In genomic region chr3:32959370-32959769, GRCh38 we compare ENCODE assay signal across 15 cellular contexts.
DNase-seq lines count a peak whose midpoint lies in the region; ATAC-seq and TF ChIP-seq lines count a peak whose summit lies in the region.
"Had no signal": no experiment of that assay in that cellular context is flagged by ENCODE, and none has a peak within 500 bp of the region (broad histone marks: within the 10 kb centered on the region; RNA-seq: fewer than 3 reads in every experiment).

No MANE protein-coding gene starts in this region.

- peaks cover 11% of the 10 kb centered on the region for H3K36me3 ChIP-seq in effector memory CD4-positive, alpha-beta T cell (ENCODE audit: control insufficient read depth, insufficient read depth, low read length)
- H3K36me3 ChIP-seq: thoracic aorta had no signal

- DNase-seq in activated T-cell treated with anti-CD3 and anti-CD28 coated beads, Interleukin-2, amount 50 U/mL, for 24 hours = no peak
- DNase-seq in activated T-cell treated with anti-CD3 and anti-CD28 coated beads, Interleukin-2, amount 50 U/mL, for 48 hours = no peak
- DNase-seq in effector memory CD4-positive, alpha-beta T cell = no peak
- no peak for DNase-seq in stimulated activated effector memory CD8-positive, alpha-beta T cell treated with anti-CD3 and anti-CD28 coated beads, Interleukin-12 subunit alpha, Interleukin-12 subunit beta, amount 100 ng/mL, for 72 hours (ENCODE audit: low spot score in 2 of 2)
- DNase-seq in NCI-H1436 treated with DMSO at 0.1 percent for 48 hours (lab: John Stamatoyannopoulos, UW) = no peak
- DNase-seq in NCI-H2107 (lab: John Stamatoyannopoulos, UW) = no peak
- DNase-seq: ACHN, cortex of kidney, left colon, MM.1S, NCI-H1930, NCI-H524 treated with DMSO at 0.1 percent for 48 hours had no signal

- peaks cover 29% of the 10 kb centered on the region for H3K4me1 ChIP-seq in effector memory CD4-positive, alpha-beta T cell (ENCODE audit: control insufficient read depth, insufficient read depth, low read length, poor library complexity, severe bottlenecking)

- peaks cover 61% of the 10 kb centered on the region for H3K4me1 Mint-ChIP-seq in activated T-cell treated with anti-CD3 and anti-CD28 coated beads, Interleukin-2, amount 50 U/mL, for 24 hours (ENCODE audit: low read depth)
- H3K4me1 Mint-ChIP-seq in stimulated activated effector memory CD8-positive, alpha-beta T cell treated with anti-CD3 and anti-CD28 coated beads, Interleukin-12 subunit alpha, Interleukin-12 subunit beta, amount 100 ng/mL, for 72 hours = peaks cover 30% of the 10 kb centered on the region

- peak overlapping the region; percentile 96 for H3K27ac Mint-ChIP-seq in activated T-cell treated with anti-CD3 and anti-CD28 coated beads, Interleukin-2, amount 50 U/mL, for 24 hours
- peak overlapping the region; percentile 32 for H3K27ac Mint-ChIP-seq in stimulated activated effector memory CD8-positive, alpha-beta T cell treated with anti-CD3 and anti-CD28 coated beads, Interleukin-12 subunit alpha, Interleukin-12 subunit beta, amount 100 ng/mL, for 72 hours

- peak overlapping the region; percentile 31 for H3K27ac ChIP-seq in effector memory CD4-positive, alpha-beta T cell (ENCODE audit: insufficient read depth, low read length, poor library complexity, severe bottlenecking)
- H3K27ac ChIP-seq: thoracic aorta had no signal

- H3K27me3 ChIP-seq in effector memory CD4-positive, alpha-beta T cell (replicated peaks; ENCODE audit: control insufficient read depth, insufficient read depth, low read length, poor library complexity, severe bottlenecking) = no peaks in the 10 kb centered on the region

- H3K27me3 Mint-ChIP-seq in activated T-cell treated with anti-CD3 and anti-CD28 coated beads, Interleukin-2, amount 50 U/mL, for 24 hours = no peaks in the 10 kb centered on the region

- no peak overlapping the region for H3K4me3 ChIP-seq in effector memory CD4-positive, alpha-beta T cell (ENCODE audit: insufficient read depth, low read depth, low read length, poor library complexity, severe bottlenecking)
- H3K4me3 ChIP-seq: thoracic aorta had no signal

- peaks cover 42% of the 10 kb centered on the region for H3K36me3 Mint-ChIP-seq in activated T-cell treated with anti-CD3 and anti-CD28 coated beads, Interleukin-2, amount 50 U/mL, for 24 hours (ENCODE audit: low read depth)
- peaks cover 37% of the 10 kb centered on the region for H3K36me3 Mint-ChIP-seq in stimulated activated effector memory CD8-positive, alpha-beta T cell treated with anti-CD3 and anti-CD28 coated beads, Interleukin-12 subunit alpha, Interleukin-12 subunit beta, amount 100 ng/mL, for 72 hours

- ATAC-seq in SK-N-SH treated with all-trans-retinoic acid at 6 μM for 48 hours = 0 out of 3 replicates have a peak, but pooled peaks have one; percentile 46
- ATAC-seq in stimulated activated effector memory CD8-positive, alpha-beta T cell treated with anti-CD3 and anti-CD28 coated beads, Interleukin-12 subunit alpha, Interleukin-12 subunit beta, amount 100 ng/mL, for 72 hours = peak; percentile 42
- no peak for ATAC-seq in HG02642 (IDR thresholded peaks at IDR 0.05; ENCODE audit: poor library complexity, unreplicated experiment)
- ATAC-seq: left colon had no signal

- no peaks in the 10 kb centered on the region for H3K9me3 ChIP-seq in effector memory CD4-positive, alpha-beta T cell (ENCODE audit: control insufficient read depth, low read length)
- H3K9me3 ChIP-seq: thoracic aorta had no signal

- peaks cover 7% of the 10 kb centered on the region for H3K9me3 Mint-ChIP-seq in activated T-cell treated with anti-CD3 and anti-CD28 coated beads, Interleukin-2, amount 50 U/mL, for 24 hours
- no peaks in the 10 kb centered on the region for H3K9me3 Mint-ChIP-seq in stimulated activated effector memory CD8-positive, alpha-beta T cell treated with anti-CD3 and anti-CD28 coated beads, Interleukin-12 subunit alpha, Interleukin-12 subunit beta, amount 100 ng/mL, for 72 hours

- no peak overlapping the region for H3K4me3 Mint-ChIP-seq in activated T-cell treated with anti-CD3 and anti-CD28 coated beads, Interleukin-2, amount 50 U/mL, for 24 hours
- peak overlapping the region; percentile 59 for H3K4me3 Mint-ChIP-seq in stimulated activated effector memory CD8-positive, alpha-beta T cell treated with anti-CD3 and anti-CD28 coated beads, Interleukin-12 subunit alpha, Interleukin-12 subunit beta, amount 100 ng/mL, for 72 hours

TF ChIP-seq in SK-N-SH treated with all-trans-retinoic acid at 6 μM for 48 hours, 23 proteins besides CTCF, POLR2A, EP300 and RAD21 (continues in another document):
- TF ChIP-seq RARB (CRISPR knock-in tag; IDR thresholded peaks at IDR 0.05) = no peak
- no peak for TF ChIP-seq ZNF565 (CRISPR knock-in tag; conservative IDR thresholded peaks at IDR 0.05; ENCODE audit: low read depth)
- no peak for TF ChIP-seq BACH2 (CRISPR knock-in tag; IDR thresholded peaks at IDR 0.05; ENCODE audit: borderline replicate concordance)
- no peak for TF ChIP-seq ZFP30 (CRISPR knock-in tag; IDR thresholded peaks at IDR 0.05)
- TF ChIP-seq GLIS3 (CRISPR knock-in tag; IDR thresholded peaks at IDR 0.05) = no peak
- TF ChIP-seq TSHZ2 (CRISPR knock-in tag; IDR thresholded peaks at IDR 0.05) = no peak
- no peak for TF ChIP-seq PATZ1 (CRISPR knock-in tag; IDR thresholded peaks at IDR 0.05; ENCODE audit: borderline replicate concordance)
- TF ChIP-seq ISL1 (CRISPR knock-in tag; IDR thresholded peaks at IDR 0.05) = no peak
- TF ChIP-seq ZC3H10 (CRISPR knock-in tag; IDR thresholded peaks at IDR 0.05) = no peak
- no peak for TF ChIP-seq ZFP3 (CRISPR knock-in tag; IDR thresholded peaks at IDR 0.05)
- TF ChIP-seq TOX (CRISPR knock-in tag; IDR thresholded peaks at IDR 0.05; ENCODE audit: borderline replicate concordance) = no peak
- TF ChIP-seq TCF4 (CRISPR knock-in tag; IDR thresholded peaks at IDR 0.05; ENCODE audit: borderline replicate concordance) = no peak
- TF ChIP-seq, protein P1, sequence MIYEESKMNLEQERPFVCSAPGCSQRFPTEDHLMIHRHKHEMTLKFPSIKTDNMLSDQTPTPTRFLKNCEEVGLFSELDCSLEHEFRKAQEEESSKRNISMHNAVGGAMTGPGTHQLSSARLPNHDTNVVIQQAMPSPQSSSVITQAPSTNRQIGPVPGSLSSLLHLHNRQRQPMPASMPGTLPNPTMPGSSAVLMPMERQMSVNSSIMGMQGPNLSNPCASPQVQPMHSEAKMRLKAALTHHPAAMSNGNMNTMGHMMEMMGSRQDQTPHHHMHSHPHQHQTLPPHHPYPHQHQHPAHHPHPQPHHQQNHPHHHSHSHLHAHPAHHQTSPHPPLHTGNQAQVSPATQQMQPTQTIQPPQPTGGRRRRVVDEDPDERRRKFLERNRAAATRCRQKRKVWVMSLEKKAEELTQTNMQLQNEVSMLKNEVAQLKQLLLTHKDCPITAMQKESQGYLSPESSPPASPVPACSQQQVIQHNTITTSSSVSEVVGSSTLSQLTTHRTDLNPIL (CRISPR knock-in tag; IDR thresholded peaks at IDR 0.05; ENCODE audit: low read depth) = no peak
- TF ChIP-seq SNAI2 (CRISPR knock-in tag; IDR thresholded peaks at IDR 0.05) = no peak
